In genomic region chr11:101466352-101466751, GRCh38 we compare ENCODE assay signal across 1 cellular context.
TF ChIP-seq lines count a peak whose summit lies in the region.

No MANE protein-coding gene starts in this region.

TF ChIP-seq in H1, 55 proteins besides CTCF, POLR2A, EP300 and RAD21 (continued from another document):
- TF ChIP-seq ATF3 (IDR thresholded peaks at IDR 0.05; ENCODE audit: insufficient read depth, low read depth, low read length): no peak
- peak; percentile 55; the same call in 1 of the 2 replicates for TF ChIP-seq TEAD4 (IDR thresholded peaks at IDR 0.05; ENCODE audit: low read depth, low read length)
- TF ChIP-seq HDAC6 (IDR thresholded peaks at IDR 0.05; ENCODE audit: low read depth, low read length): no peak
- TF ChIP-seq POLR2AphosphoS5 (IDR thresholded peaks at IDR 0.05; ENCODE audit: low read depth, low read length): no peak
- TF ChIP-seq CHD2 (IDR thresholded peaks at IDR 0.05; ENCODE audit: low read length): no peak
- TF ChIP-seq TBP (IDR thresholded peaks at IDR 0.05; ENCODE audit: low read depth, low read length): no peak
- TF ChIP-seq EZH2 (IDR thresholded peaks at IDR 0.05; ENCODE audit: low read depth, low read length, severe bottlenecking): no peak
- peak; percentile 64 for TF ChIP-seq ASH2L (IDR thresholded peaks at IDR 0.05; ENCODE audit: low read length)
- no peak for TF ChIP-seq BACH1 (IDR thresholded peaks at IDR 0.05; ENCODE audit: low read length)
- TF ChIP-seq YY1 (IDR thresholded peaks at IDR 0.05; ENCODE audit: low read depth, low read length): no peak
- TF ChIP-seq RFX5 (IDR thresholded peaks at IDR 0.05; ENCODE audit: borderline replicate concordance, low read depth, low read length): no peak
